ENCODE assay signal across 8 cellular contexts in genomic region chr16:378113-378820, GRCh38. TPM values are rescaled to one million over a fixed set of nuclear protein-coding genes. Genes with fewer than 3 reads are reported as not detected.
DNase-seq lines count a peak whose midpoint lies in the region; ATAC-seq, FAIRE-seq and TF ChIP-seq lines count a peak whose summit lies in the region.
"Not testable (repeated sequence)": the region's sequence is repeated elsewhere in the genome, so short reads cannot be mapped to it uniquely, and the experiment has no call there.

No MANE protein-coding gene starts in this region.

- not testable (repeated sequence) for TF ChIP-seq EP300 in K562 (IDR thresholded peaks at IDR 0.05; ENCODE audit: low read length)

- H3K4ac ChIP-seq in mesendoderm (ENCODE audit: low read depth, low read length): not testable (repeated sequence)

- H4K8ac ChIP-seq in mesendoderm (ENCODE audit: low read depth, low read length): not testable (repeated sequence)

- H3K27ac Mint-ChIP-seq in GM23338, neural progenitor cell: not testable (repeated sequence)
- H3K27ac Mint-ChIP-seq in stimulated activated effector memory CD8-positive, alpha-beta T cell treated with anti-CD3 and anti-CD28 coated beads, Interleukin-12 subunit alpha, Interleukin-12 subunit beta, amount 100 ng/mL, for 72 hours: peak overlapping the region; percentile 32

- CTCF ChIA-PET in RWPE1 (lab: Yijun Ruan, JAX); K562 (lab: Yijun Ruan, JAX; ENCODE audit: low intra/inter-chr PET ratio): not testable (repeated sequence)

- H3K9me3 Mint-ChIP-seq in GM23338; neural progenitor cell; stimulated activated effector memory CD8-positive, alpha-beta T cell treated with anti-CD3 and anti-CD28 coated beads, Interleukin-12 subunit alpha, Interleukin-12 subunit beta, amount 100 ng/mL, for 72 hours: not testable (repeated sequence)

- H3K4me1 Mint-ChIP-seq in GM23338 (peaks cover 15% of the 10 kb centered on the region), neural progenitor cell (peaks cover 16% of the 10 kb centered on the region)
- H3K4me1 Mint-ChIP-seq in stimulated activated effector memory CD8-positive, alpha-beta T cell treated with anti-CD3 and anti-CD28 coated beads, Interleukin-12 subunit alpha, Interleukin-12 subunit beta, amount 100 ng/mL, for 72 hours: peaks cover 14% of the 10 kb centered on the region

- not testable (repeated sequence) for H3K27me3 ChIP-seq in GM23338 (ENCODE audit: insufficient read depth); K562 (ENCODE audit: control insufficient read depth in 2 of 2, insufficient read depth in 2 of 2, low read length in 2 of 2); iPS-15b (ENCODE audit: control insufficient read depth, insufficient read depth, low read length); mesendoderm (ENCODE audit: insufficient read depth, low read length, poor library complexity)
- H3K27me3 ChIP-seq in neural progenitor cell: peaks cover 15% of the 10 kb centered on the region

- not testable (repeated sequence) for H3K9me1 ChIP-seq in K562 (ENCODE audit: control insufficient read depth, insufficient read depth, low read length)

- H4K5ac ChIP-seq in mesendoderm (ENCODE audit: low read length): not testable (repeated sequence)

- POLR2A ChIA-PET in RWPE1 (lab: Yijun Ruan, JAX; ENCODE audit: low non-redundant PET); K562 (lab: Yijun Ruan, JAX): not testable (repeated sequence)

- not testable (repeated sequence) for DNase-seq in GM23338 (ENCODE audit: low spot score); RWPE1 (ENCODE audit: low spot score); K562 (ENCODE audit: extremely low read depth in 1 of 4, low spot score in 3 of 4); mesendoderm; neural progenitor cell (ENCODE audit: low spot score); stimulated activated effector memory CD8-positive, alpha-beta T cell treated with anti-CD3 and anti-CD28 coated beads, Interleukin-12 subunit alpha, Interleukin-12 subunit beta, amount 100 ng/mL, for 72 hours (ENCODE audit: low spot score in 2 of 2)

- H3K79me2 ChIP-seq in GM23338 (replicated peaks; ENCODE audit: insufficient read depth) (peaks cover 29% of the 10 kb centered on the region), K562 (ENCODE audit: control insufficient read depth, insufficient read depth, low read length) (peaks cover 33% of the 10 kb centered on the region), mesendoderm (ENCODE audit: control insufficient read depth, insufficient read depth, low read length) (peaks cover 25% of the 10 kb centered on the region), neural progenitor cell (ENCODE audit: low read depth) (peaks cover 23% of the 10 kb centered on the region)

- TF ChIP-seq POLR2A in K562 (conservative IDR thresholded peaks at IDR 0.05): not testable (repeated sequence)

- H3K9me3 ChIP-seq in K562 (replicated peaks; ENCODE audit: control insufficient read depth, insufficient read depth, low read depth, low read length); iPS-15b (ENCODE audit: control insufficient read depth, insufficient read depth, low read length); neural progenitor cell (ENCODE audit: low read depth): not testable (repeated sequence)

- H3K4me3 ChIP-seq in GM23338 (peak overlapping the region; percentile 95; the same call in 1 of the 2 replicates), iPS-15b (ENCODE audit: low read depth, low read length) (peak overlapping the region; percentile 1)
- not testable (repeated sequence) for H3K4me3 ChIP-seq in K562; mesendoderm (ENCODE audit: low read length); neural progenitor cell

- H3F3A ChIP-seq in GM23338 (replicated peaks; ENCODE audit: low read depth): peaks cover 14% of the 10 kb centered on the region
- peaks cover 24% of the 10 kb centered on the region for H3F3A ChIP-seq in neural progenitor cell (ENCODE audit: low read depth)

- in situ Hi-C loops in K562 (cut with MboI): not testable (repeated sequence)

- H3K18ac ChIP-seq in mesendoderm (ENCODE audit: low read length): not testable (repeated sequence)

- FAIRE-seq in K562 (lab: Jason Lieb, UNC): not testable (repeated sequence)

- H2BK5ac ChIP-seq in mesendoderm (ENCODE audit: low read length): not testable (repeated sequence)

- peaks cover 12% of the 10 kb centered on the region for H3K79me1 ChIP-seq in mesendoderm (ENCODE audit: low read length)

- H3K27me3 Mint-ChIP-seq in GM23338 (ENCODE audit: insufficient read depth, low read depth, poor library complexity) (peaks cover 14% of the 10 kb centered on the region), neural progenitor cell (ENCODE audit: insufficient read depth, low read depth) (peaks cover 12% of the 10 kb centered on the region)

- not testable (repeated sequence) for H2AK5ac ChIP-seq in mesendoderm (ENCODE audit: low read length)

- H2BK120ac ChIP-seq in mesendoderm (ENCODE audit: low read depth, low read length): not testable (repeated sequence)

- H3K4me1 ChIP-seq in GM23338 (ENCODE audit: insufficient read depth): peaks cover 12% of the 10 kb centered on the region
- peaks cover 0 to 60% of the 10 kb centered on the region in 2 experiments; a peak in 3 of 5 replicates for H3K4me1 ChIP-seq in K562 (replicated peaks in 1 of 2; ENCODE audit: control insufficient read depth in 2 of 2, insufficient read depth in 2 of 2, low read length in 2 of 2)
- H3K4me1 ChIP-seq in iPS-15b (ENCODE audit: control insufficient read depth, insufficient read depth, low read length); mesendoderm (ENCODE audit: control insufficient read depth, low read depth, low read length): not testable (repeated sequence)
- H3K4me1 ChIP-seq in neural progenitor cell: peaks cover 21% of the 10 kb centered on the region

- intact Hi-C loops in K562 (cut with micrococcal nuclease): not testable (repeated sequence)

- H3K4me3 Mint-ChIP-seq in GM23338; stimulated activated effector memory CD8-positive, alpha-beta T cell treated with anti-CD3 and anti-CD28 coated beads, Interleukin-12 subunit alpha, Interleukin-12 subunit beta, amount 100 ng/mL, for 72 hours: not testable (repeated sequence)
- peak overlapping the region; percentile 38 for H3K4me3 Mint-ChIP-seq in neural progenitor cell

- ATAC-seq in GM23338; K562; stimulated activated effector memory CD8-positive, alpha-beta T cell treated with anti-CD3 and anti-CD28 coated beads, Interleukin-12 subunit alpha, Interleukin-12 subunit beta, amount 100 ng/mL, for 72 hours: not testable (repeated sequence)

- peaks cover 14% of the 10 kb centered on the region for H3K36me3 Mint-ChIP-seq in GM23338 (ENCODE audit: low read depth)
- not testable (repeated sequence) for H3K36me3 Mint-ChIP-seq in neural progenitor cell; stimulated activated effector memory CD8-positive, alpha-beta T cell treated with anti-CD3 and anti-CD28 coated beads, Interleukin-12 subunit alpha, Interleukin-12 subunit beta, amount 100 ng/mL, for 72 hours

- H3K4me2 ChIP-seq in GM23338; K562 (ENCODE audit: insufficient read depth, low read length); mesendoderm (ENCODE audit: low read length); neural progenitor cell: not testable (repeated sequence)

- 89% methylated on average over 27 of the region's 36 CpGs for whole genome bisulfite sequencing in K562 (ENCODE audit: insufficient coverage, low coverage, missing lambda C conversion rate)
- no CpG with 5 or more reads among the region's 36 CpGs for WGBS in mesendoderm (ENCODE audit: extremely low coverage, insufficient coverage, low lambda C conversion rate)

- not testable (repeated sequence) for H2BK15ac ChIP-seq in mesendoderm (replicated peaks; ENCODE audit: low read depth)

- not testable (repeated sequence) for TF ChIP-seq RAD21 in K562 (CRISPR knock-in tag; conservative IDR thresholded peaks at IDR 0.05 in 1 of 2, IDR thresholded peaks at IDR 0.05 in 1 of 2)

- H2AFZ ChIP-seq in GM23338; K562 (ENCODE audit: low read depth, low read length); neural progenitor cell (replicated peaks): not testable (repeated sequence)

- not testable (repeated sequence) for TF ChIP-seq CTCF in 22Rv1 (IDR thresholded peaks at IDR 0.05); GM23338 (conservative IDR thresholded peaks at IDR 0.05; ENCODE audit: low read depth in 2 of 2); RWPE1 (conservative IDR thresholded peaks at IDR 0.05; ENCODE audit: low read depth); K562 (IDR thresholded peaks at IDR 0.05 in 2 of 3, conservative IDR thresholded peaks at IDR 0.05 in 1 of 3; ENCODE audit: insufficient read depth in 2 of 3, low read depth in 1 of 3, low read length in 3 of 3); neural progenitor cell (IDR thresholded peaks at IDR 0.05)

- not testable (repeated sequence) for H3K23ac ChIP-seq in mesendoderm (ENCODE audit: low read length)

- peak overlapping the region; percentile 5 for H3K56ac ChIP-seq in mesendoderm (ENCODE audit: low read length)

- H4K20me1 ChIP-seq in GM23338 (replicated peaks; ENCODE audit: insufficient read depth); K562 (replicated peaks; ENCODE audit: control insufficient read depth, insufficient read depth, low read length): not testable (repeated sequence)
- H4K20me1 ChIP-seq in neural progenitor cell (ENCODE audit: low read depth): peaks cover 42% of the 10 kb centered on the region

- H3K36me3 ChIP-seq in GM23338 (ENCODE audit: insufficient read depth); neural progenitor cell: not testable (repeated sequence)
- H3K36me3 ChIP-seq in K562 (ENCODE audit: control insufficient read depth, insufficient read depth, low read length) (peaks cover 42% of the 10 kb centered on the region; the same call in 2 of the 3 replicates), iPS-15b (ENCODE audit: control insufficient read depth, insufficient read depth, low read length) (peaks cover 45% of the 10 kb centered on the region), mesendoderm (ENCODE audit: control insufficient read depth, insufficient read depth, low read length) (peaks cover 15% of the 10 kb centered on the region)

- not testable (repeated sequence) for H3K9me2 ChIP-seq in GM23338 (ENCODE audit: insufficient read depth)

- H3K27ac ChIP-seq in 22Rv1 (peak overlapping the region; percentile 96), RWPE1 (0 out of 2 replicates have a peak overlapping the region, but pooled peaks have one; percentile 26)
- H3K27ac ChIP-seq in GM23338 (ENCODE audit: low read depth); K562 (ENCODE audit: extremely low read depth, low read depth, low read length); mesendoderm (ENCODE audit: low read depth, low read length); neural progenitor cell: not testable (repeated sequence)

- not testable (repeated sequence) for H3K9ac ChIP-seq in K562 (ENCODE audit: insufficient read depth in 1 of 2, low read depth in 2 of 2, low read length in 2 of 2); iPS-15b (ENCODE audit: low read depth, low read length); mesendoderm (ENCODE audit: low read length); neural progenitor cell

- BruUV-seq in K562 (replicated peaks; lab: Mats Ljungman, UMichigan): not testable (repeated sequence)

RNA-seq across cellular contexts. Expression of gene PGAP6, which starts 3.5 kb away (rescaled TPM):
- 98.7 and 112 TPM in 2 replicates for total RNA-seq in GM23338 (2014; rRNA removed; shearing (Covaris generic))
- polyA plus RNA-seq in GM23338 (2016; fragmentation: Nextera tagmentation; extraction: Ambion mirVana) (25.1 and 29.5 TPM in 2 replicates), K562 (2011; rRNA removed) (41.7 and 73.2 TPM in 2 replicates), K562 (2014; fragmentation: Illumina TruSeq; extraction: Trizol) (20.0 and 53.1 TPM in 2 replicates), K562 (2014; fragmentation: Nextera tagmentation; extraction: Ambion mirVana) (1 to 10 TPM in 1 of 2 experiments, under 1 TPM in 1; 0.45 to 1.3 TPM), K562 (2014; rRNA removed) (46.2 and 50.1 TPM in 2 replicates)
- 56.2 and 231 TPM in 2 replicates for total RNA-seq in K562 (2011; cell fraction: chromatin; rRNA removed; ENCODE audit: low replicate concordance)
- total RNA-seq in K562 (2011; cell fraction: nucleolus; rRNA removed): 229 and 238 TPM in 2 replicates
- total RNA-seq in K562 (2011; cell fraction: nucleoplasm; rRNA removed): 112 and 118 TPM in 2 replicates
- total RNA-seq in K562 (2014; rRNA removed) (43.4 and 66.6 TPM in 2 replicates), K562 (2014; rRNA removed; fragmentation: Illumina TruSeq; extraction: Trizol) (3.8 and 8.9 TPM in 2 replicates), K562 (2015; rRNA removed; fragmentation: Illumina TruSeq; extraction: Trizol) (35.9 and 39.3 TPM in 2 replicates), K562 (2021) (49.8 and 50.2 TPM in 2 replicates), neural progenitor cell (ENCODE audit: low replicate concordance) (16.7 and 49.5 TPM in 2 replicates)
- polyA plus RNA-seq in K562 (2011; cell fraction: cytosol; rRNA removed): 113 and 177 TPM in 2 replicates
- 157 and 271 TPM in 2 replicates for polyA plus RNA-seq in K562 (2011; cell fraction: nucleus; rRNA removed)
- 62.5 and 85.8 TPM in 2 replicates for polyA plus RNA-seq in K562 (2012)
- 25.0 and 47.0 TPM in 2 replicates for polyA minus RNA-seq in K562 (2011; rRNA and poly(A)+ RNA removed)
- polyA minus RNA-seq in K562 (2011; cell fraction: cytosol; rRNA and poly(A)+ RNA removed): 43.0 and 54.1 TPM in 2 replicates
- polyA minus RNA-seq in K562 (2011; cell fraction: nucleus; rRNA and poly(A)+ RNA removed): 40.1 and 42.9 TPM in 2 replicates
- polyA plus RNA-seq in mesendoderm (2013, experiment 1 of 2): 41.6 TPM
- 46.4 TPM for polyA plus RNA-seq in mesendoderm (2013, experiment 2 of 2)

RNA-seq across cellular contexts. Expression of gene MRPL28, which starts 7.9 kb away (rescaled TPM):
- 115 and 169 TPM in 2 replicates for total RNA-seq in GM23338 (2014; rRNA removed; shearing (Covaris generic))
- polyA plus RNA-seq in GM23338 (2016; fragmentation: Nextera tagmentation; extraction: Ambion mirVana): 129 and 135 TPM in 2 replicates
- 23.4 and 64.3 TPM in 2 replicates for total RNA-seq in K562 (2011; cell fraction: chromatin; rRNA removed; ENCODE audit: low replicate concordance)
- 75.9 and 80.4 TPM in 2 replicates for total RNA-seq in K562 (2011; cell fraction: nucleolus; rRNA removed)
- total RNA-seq in K562 (2011; cell fraction: nucleoplasm; rRNA removed): 40.5 and 50.3 TPM in 2 replicates
- 323 and 344 TPM in 2 replicates for total RNA-seq in K562 (2014; rRNA removed)
- total RNA-seq in K562 (2014; rRNA removed; fragmentation: Illumina TruSeq; extraction: Trizol): 54.8 and 63.1 TPM in 2 replicates
- 157 and 167 TPM in 2 replicates for total RNA-seq in K562 (2015; rRNA removed; fragmentation: Illumina TruSeq; extraction: Trizol)
- 175 and 183 TPM in 2 replicates for total RNA-seq in K562 (2021)
- 152 and 181 TPM in 2 replicates for polyA plus RNA-seq in K562 (2011; rRNA removed)
- 215 and 452 TPM in 2 replicates for polyA plus RNA-seq in K562 (2011; cell fraction: cytosol; rRNA removed)
- 114 and 165 TPM in 2 replicates for polyA plus RNA-seq in K562 (2011; cell fraction: nucleus; rRNA removed)
- polyA plus RNA-seq in K562 (2012): 108 and 172 TPM in 2 replicates
- 219 and 232 TPM in 2 replicates for polyA plus RNA-seq in K562 (2014; fragmentation: Illumina TruSeq; extraction: Trizol)
- 10 to 100 TPM in 1 of 2 experiments, 1 to 10 TPM in 1; 2.5 to 22.9 TPM for polyA plus RNA-seq in K562 (2014; fragmentation: Nextera tagmentation; extraction: Ambion mirVana)
- polyA plus RNA-seq in K562 (2014; rRNA removed): 306 and 314 TPM in 2 replicates
- polyA minus RNA-seq in K562 (2011; rRNA and poly(A)+ RNA removed): 49.7 and 74.3 TPM in 2 replicates
- 48.1 and 65.9 TPM in 2 replicates for polyA minus RNA-seq in K562 (2011; cell fraction: cytosol; rRNA and poly(A)+ RNA removed)
- polyA minus RNA-seq in K562 (2011; cell fraction: nucleus; rRNA and poly(A)+ RNA removed): 23.4 and 31.5 TPM in 2 replicates
- 85.5 TPM for polyA plus RNA-seq in mesendoderm (2013, experiment 1 of 2)
- 86.9 TPM for polyA plus RNA-seq in mesendoderm (2013, experiment 2 of 2)
- 82.2 and 138 TPM in 2 replicates for total RNA-seq in neural progenitor cell (ENCODE audit: low replicate concordance)

RNA-seq across cellular contexts. Expression of gene NME4, which starts 18.7 kb away (rescaled TPM):
- 228 and 249 TPM in 2 replicates for total RNA-seq in GM23338 (2014; rRNA removed; shearing (Covaris generic))
- polyA plus RNA-seq in GM23338 (2016; fragmentation: Nextera tagmentation; extraction: Ambion mirVana) (511 and 521 TPM in 2 replicates), K562 (2011; rRNA removed) (139 and 160 TPM in 2 replicates), K562 (2014; fragmentation: Illumina TruSeq; extraction: Trizol) (135 and 223 TPM in 2 replicates), K562 (2014; fragmentation: Nextera tagmentation; extraction: Ambion mirVana) (10 to 100 TPM; 15.4 to 17.5 TPM), K562 (2014; rRNA removed) (264 and 339 TPM in 2 replicates)
- 39.0 and 108 TPM in 2 replicates for total RNA-seq in K562 (2011; cell fraction: chromatin; rRNA removed; ENCODE audit: low replicate concordance)
- 83.4 and 88.0 TPM in 2 replicates for total RNA-seq in K562 (2011; cell fraction: nucleolus; rRNA removed)
- 67.1 and 101 TPM in 2 replicates for total RNA-seq in K562 (2011; cell fraction: nucleoplasm; rRNA removed)
- total RNA-seq in K562 (2014; rRNA removed) (211 and 255 TPM in 2 replicates), K562 (2014; rRNA removed; fragmentation: Illumina TruSeq; extraction: Trizol) (50.2 and 61.5 TPM in 2 replicates), K562 (2015; rRNA removed; fragmentation: Illumina TruSeq; extraction: Trizol) (145 and 151 TPM in 2 replicates), K562 (2021) (189 and 206 TPM in 2 replicates), neural progenitor cell (ENCODE audit: low replicate concordance) (93.3 and 236 TPM in 2 replicates)
- polyA plus RNA-seq in K562 (2011; cell fraction: cytosol; rRNA removed): 277 and 663 TPM in 2 replicates
- 165 and 221 TPM in 2 replicates for polyA plus RNA-seq in K562 (2011; cell fraction: nucleus; rRNA removed)
- 211 and 279 TPM in 2 replicates for polyA plus RNA-seq in K562 (2012)
- polyA minus RNA-seq in K562 (2011; rRNA and poly(A)+ RNA removed): 23.2 and 37.8 TPM in 2 replicates
- polyA minus RNA-seq in K562 (2011; cell fraction: cytosol; rRNA and poly(A)+ RNA removed): 60.9 and 70.8 TPM in 2 replicates
- 32.2 and 35.7 TPM in 2 replicates for polyA minus RNA-seq in K562 (2011; cell fraction: nucleus; rRNA and poly(A)+ RNA removed)
- 248 TPM for polyA plus RNA-seq in mesendoderm (2013, experiment 1 of 2)
- polyA plus RNA-seq in mesendoderm (2013, experiment 2 of 2): 246 TPM

RNA-seq across cellular contexts. Expression of gene DECR2, which starts 23.4 kb away (rescaled TPM):
- 17.9 and 26.9 TPM in 2 replicates for total RNA-seq in GM23338 (2014; rRNA removed; shearing (Covaris generic))
- polyA plus RNA-seq in GM23338 (2016; fragmentation: Nextera tagmentation; extraction: Ambion mirVana): 19.0 and 20.3 TPM in 2 replicates
- 27.0 and 84.4 TPM in 2 replicates for total RNA-seq in K562 (2011; cell fraction: chromatin; rRNA removed; ENCODE audit: low replicate concordance)
- 49.9 and 50.8 TPM in 2 replicates for total RNA-seq in K562 (2011; cell fraction: nucleolus; rRNA removed)
- 40.5 and 41.6 TPM in 2 replicates for total RNA-seq in K562 (2011; cell fraction: nucleoplasm; rRNA removed)
- 16.8 and 18.4 TPM in 2 replicates for total RNA-seq in K562 (2014; rRNA removed)
- total RNA-seq in K562 (2014; rRNA removed; fragmentation: Illumina TruSeq; extraction: Trizol): 3.2 and 5.6 TPM in 2 replicates
- total RNA-seq in K562 (2015; rRNA removed; fragmentation: Illumina TruSeq; extraction: Trizol): 10.3 and 10.6 TPM in 2 replicates
- total RNA-seq in K562 (2021): 22.9 and 23.1 TPM in 2 replicates
- polyA plus RNA-seq in K562 (2011; rRNA removed): 13.9 and 21.6 TPM in 2 replicates
- polyA plus RNA-seq in K562 (2011; cell fraction: cytosol; rRNA removed): 22.5 and 45.9 TPM in 2 replicates
- 71.0 and 103 TPM in 2 replicates for polyA plus RNA-seq in K562 (2011; cell fraction: nucleus; rRNA removed)
- 18.3 and 22.5 TPM in 2 replicates for polyA plus RNA-seq in K562 (2012)
- polyA plus RNA-seq in K562 (2014; fragmentation: Illumina TruSeq; extraction: Trizol): 6.9 and 13.4 TPM in 2 replicates
- polyA plus RNA-seq in K562 (2014; fragmentation: Nextera tagmentation; extraction: Ambion mirVana): 1 to 10 TPM; 1.0 to 2.1 TPM
- 31.9 and 33.1 TPM in 2 replicates for polyA plus RNA-seq in K562 (2014; rRNA removed)
- polyA minus RNA-seq in K562 (2011; rRNA and poly(A)+ RNA removed): 1.9 and 3.6 TPM in 2 replicates
- polyA minus RNA-seq in K562 (2011; cell fraction: cytosol; rRNA and poly(A)+ RNA removed): 7.8 and 10.6 TPM in 2 replicates
- polyA minus RNA-seq in K562 (2011; cell fraction: nucleus; rRNA and poly(A)+ RNA removed): 10.1 and 11.2 TPM in 2 replicates
- polyA plus RNA-seq in mesendoderm (2013, experiment 1 of 2): 10.0 TPM
- polyA plus RNA-seq in mesendoderm (2013, experiment 2 of 2): 9.9 TPM
- 7.1 and 24.3 TPM in 2 replicates for total RNA-seq in neural progenitor cell (ENCODE audit: low replicate concordance)

RNA-seq across cellular contexts. Expression of gene AXIN1, which starts 25.7 kb away (rescaled TPM):
- 50.6 and 54.5 TPM in 2 replicates for total RNA-seq in GM23338 (2014; rRNA removed; shearing (Covaris generic))
- polyA plus RNA-seq in GM23338 (2016; fragmentation: Nextera tagmentation; extraction: Ambion mirVana): 14.3 and 15.0 TPM in 2 replicates
- total RNA-seq in K562 (2011; cell fraction: chromatin; rRNA removed; ENCODE audit: low replicate concordance): 41.5 and 88.6 TPM in 2 replicates
- total RNA-seq in K562 (2011; cell fraction: nucleolus; rRNA removed): 39.7 and 42.5 TPM in 2 replicates
- 23.8 and 31.0 TPM in 2 replicates for total RNA-seq in K562 (2011; cell fraction: nucleoplasm; rRNA removed)
- total RNA-seq in K562 (2014; rRNA removed): 53.9 and 65.3 TPM in 2 replicates
- 13.1 and 16.0 TPM in 2 replicates for total RNA-seq in K562 (2014; rRNA removed; fragmentation: Illumina TruSeq; extraction: Trizol)
- 28.1 and 28.6 TPM in 2 replicates for total RNA-seq in K562 (2015; rRNA removed; fragmentation: Illumina TruSeq; extraction: Trizol)
- 49.9 and 58.0 TPM in 2 replicates for total RNA-seq in K562 (2021)
- 7.4 and 13.0 TPM in 2 replicates for polyA plus RNA-seq in K562 (2011; rRNA removed)
- polyA plus RNA-seq in K562 (2011; cell fraction: cytosol; rRNA removed): 13.6 and 26.9 TPM in 2 replicates
- polyA plus RNA-seq in K562 (2011; cell fraction: nucleus; rRNA removed): 20.6 and 36.7 TPM in 2 replicates
- 26.0 and 33.9 TPM in 2 replicates for polyA plus RNA-seq in K562 (2012)
- polyA plus RNA-seq in K562 (2014; fragmentation: Illumina TruSeq; extraction: Trizol): 25.9 and 36.3 TPM in 2 replicates
- polyA plus RNA-seq in K562 (2014; fragmentation: Nextera tagmentation; extraction: Ambion mirVana): under 1 TPM; 0.42 to 0.77 TPM
- 36.8 and 40.5 TPM in 2 replicates for polyA plus RNA-seq in K562 (2014; rRNA removed)
- polyA minus RNA-seq in K562 (2011; rRNA and poly(A)+ RNA removed): 9.0 and 13.1 TPM in 2 replicates
- polyA minus RNA-seq in K562 (2011; cell fraction: cytosol; rRNA and poly(A)+ RNA removed): 16.1 and 34.2 TPM in 2 replicates
- 14.3 and 14.4 TPM in 2 replicates for polyA minus RNA-seq in K562 (2011; cell fraction: nucleus; rRNA and poly(A)+ RNA removed)
- polyA plus RNA-seq in mesendoderm (2013, experiment 1 of 2): 25.3 TPM
- polyA plus RNA-seq in mesendoderm (2013, experiment 2 of 2): 25.6 TPM
- total RNA-seq in neural progenitor cell (ENCODE audit: low replicate concordance): 19.6 and 35.4 TPM in 2 replicates
